In the genomic region with DNA sequence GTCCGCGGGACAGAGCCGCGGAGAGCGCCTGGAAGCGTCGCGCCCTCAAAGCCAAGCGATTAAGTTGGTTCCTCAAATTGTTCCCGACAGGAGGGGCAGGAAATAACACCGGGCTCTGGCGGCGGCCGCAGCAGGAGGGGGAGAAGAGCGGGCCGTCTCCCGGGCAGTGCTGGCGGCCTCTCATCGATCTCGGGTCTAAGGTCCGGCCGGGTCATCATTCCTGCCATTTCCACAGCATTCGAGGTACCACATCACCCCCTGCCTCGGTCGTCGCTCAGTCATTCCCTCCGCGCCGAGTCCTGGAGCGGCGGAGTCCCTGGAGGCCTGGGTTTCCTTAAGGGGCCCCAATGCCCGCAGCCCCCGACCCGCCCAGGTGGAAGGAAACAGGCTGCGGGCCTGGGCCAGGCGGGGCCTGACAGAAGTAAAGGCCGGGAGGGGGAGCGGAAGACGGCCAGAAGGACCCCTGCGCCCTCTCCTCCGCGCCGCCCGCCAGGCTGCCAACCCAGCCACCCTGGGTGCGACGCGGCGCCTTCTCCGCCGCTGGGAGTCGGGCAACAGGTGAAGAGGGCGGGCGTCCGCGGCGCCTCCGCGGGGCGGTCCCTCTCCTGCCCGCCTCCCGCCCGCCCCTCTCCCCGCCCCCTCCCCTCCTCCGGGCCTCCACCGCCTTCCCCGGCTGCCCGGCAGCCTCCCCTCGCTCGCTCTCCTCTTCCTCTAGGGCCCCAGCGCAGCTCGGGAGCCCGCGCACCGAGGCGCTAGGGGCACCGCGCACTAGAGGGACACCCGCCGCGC, we compare ENCODE assay signal across 8 cellular contexts. TPM values are rescaled to one million over a fixed set of nuclear protein-coding genes. Genes with fewer than 3 reads are reported as not detected.
DNase-seq lines count a peak whose midpoint lies in the region; ATAC-seq and TF ChIP-seq lines count a peak whose summit lies in the region.

A gene with protein sequence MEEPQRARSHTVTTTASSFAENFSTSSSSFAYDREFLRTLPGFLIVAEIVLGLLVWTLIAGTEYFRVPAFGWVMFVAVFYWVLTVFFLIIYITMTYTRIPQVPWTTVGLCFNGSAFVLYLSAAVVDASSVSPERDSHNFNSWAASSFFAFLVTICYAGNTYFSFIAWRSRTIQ (plus strand): TSS at position 654 of the 789 bp plus-strand sequence. CDS start 293 bp downstream, outside the sequence.

- H3K9ac ChIP-seq in iPS-20b (ENCODE audit: low read depth, low read length), result peak within 1 kb of the TSS; percentile 60; the same call in 1 of the 2 replicates

- H3K27ac ChIP-seq in iPS-20b (ENCODE audit: low read length), result no peak within 1 kb of the TSS

- H3K36me3 Mint-ChIP-seq in T-helper 17 cell (ENCODE audit: low read depth), result no peaks in the 10 kb centered on the region

- no peak for TF ChIP-seq CTCF in AG09309 (IDR thresholded peaks at IDR 0.05; ENCODE audit: control insufficient read depth, insufficient read depth, low read depth, low read length, missing control alignments)

- H3K9me3 ChIP-seq in T-helper 17 cell (ENCODE audit: control insufficient read depth, low read length, poor library complexity, severe bottlenecking) (no peaks in the 10 kb centered on the region), iPS-20b (ENCODE audit: insufficient read depth, low read depth, low read length) (no peaks in the 10 kb centered on the region)

- peak within 1 kb of the TSS; percentile 91 for H3K4me3 Mint-ChIP-seq in T-helper 17 cell

- peaks cover 46% of the 10 kb centered on the region for H3K27me3 ChIP-seq in iPS-20b (ENCODE audit: insufficient read depth, low read length)

- H3K27ac Mint-ChIP-seq in T-helper 17 cell, result peak within 1 kb of the TSS; percentile 93

- DNase-seq in AG09309 (ENCODE audit: low read depth) (no peak), M059J (ENCODE audit: low read depth) (peak; percentile 44), T-helper 17 cell (peak; percentile 58 to 66 (median 61)), astrocyte of the hippocampus (ENCODE audit: low read depth, low spot score) (peak; percentile 76), globus pallidus (ENCODE audit: low spot score) (no peak)
- DNase-seq in stimulated activated CD4-positive, alpha-beta T cell treated with anti-CD3 and anti-CD28 coated beads, Interleukin-12 subunit alpha, Interleukin-12 subunit beta, amount 100 ng/mL, for 48 hours (ENCODE audit: low read depth in 2 of 3, low spot score in 1 of 3), result peak in 2 of 3 donors; percentile 29 to 65

- peak within 1 kb of the TSS; percentile 75 for H3K4me3 ChIP-seq in AG09309 (ENCODE audit: control insufficient read depth, low read depth, low read length)
- H3K4me3 ChIP-seq in iPS-20b (ENCODE audit: low read length), result peak within 1 kb of the TSS; percentile 79

- H3K4me1 Mint-ChIP-seq in T-helper 17 cell, result peaks cover 38% of the 10 kb centered on the region

- 0 out of 2 replicates have a peak, but pooled peaks cover 4% of the 10 kb centered on the region for H3K4me1 ChIP-seq in iPS-20b (ENCODE audit: insufficient read depth, low read length)

- ATAC-seq in GM19351 (IDR thresholded peaks at IDR 0.05; ENCODE audit: unreplicated experiment), result peak; percentile 74
- ATAC-seq in T-helper 17 cell, result peak; percentile 84

- no peaks in the 10 kb centered on the region for H3K27me3 Mint-ChIP-seq in T-helper 17 cell

- no peaks in the 10 kb centered on the region for H3K36me3 ChIP-seq in iPS-20b (ENCODE audit: insufficient read depth, low read depth, low read length)

RNA-seq across cellular contexts. Expression of the gene that starts here (rescaled TPM):
- 3.7 and 4.6 TPM in 2 replicates for total RNA-seq in M059J (2014; rRNA removed; shearing (Covaris generic))
- total RNA-seq in T-helper 17 cell, result 10 to 100 TPM in 1 of 2 donors, 1 to 10 TPM in 1; 6.3 to 16.4 TPM

Comparison
In these comparisons a context has a peak if more than half of its experiments do, and no peak if none do; other contexts are left out.
1. DNase-seq: peak in M059J (single experiment), T-helper 17 cell (3 of 3), astrocyte of the hippocampus (single experiment) and stimulated activated CD4-positive, alpha-beta T cell treated with anti-CD3 and anti-CD28 coated beads, Interleukin-12 subunit alpha, Interleukin-12 subunit beta, amount 100 ng/mL, for 48 hours (2 of 3); none in AG09309 (single experiment) and globus pallidus (single experiment).